7 cellular contexts compared by ENCODE assay signal in the genomic region with DNA sequence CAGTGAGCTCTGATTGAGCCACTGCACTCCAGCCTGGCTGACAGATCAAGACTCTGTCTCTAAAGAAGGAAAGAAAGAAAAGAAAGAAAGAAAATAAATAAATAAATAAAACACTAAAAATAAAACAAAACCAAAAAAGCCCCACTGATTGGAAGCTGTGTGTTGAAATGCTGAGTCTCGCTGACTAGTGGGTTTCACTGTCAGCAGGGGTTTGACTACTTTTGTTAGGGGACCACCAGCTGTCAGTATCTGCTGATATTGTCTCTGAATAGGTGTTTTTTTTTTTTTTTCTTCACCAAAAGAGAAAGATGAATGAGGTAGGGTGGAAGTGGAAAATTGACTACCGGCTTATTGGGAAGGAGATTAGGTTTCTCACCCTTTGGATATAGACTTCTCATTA.
"Had no signal": no experiment of that assay in that cellular context is flagged by ENCODE, and none has a peak within 500 bp of the region (broad histone marks: within the 10 kb centered on the region; RNA-seq: fewer than 3 reads in every experiment).

No MANE protein-coding gene starts in this region.

- ATAC-seq: HepG2 had no signal

- H3K27ac ChIP-seq: GM23248, HL-60 had no signal

- H2AFZ ChIP-seq: GM23248 had no signal

- H3K9ac ChIP-seq: GM23248 had no signal

- H3K4me3 ChIP-seq: GM23248 had no signal

- DNase-seq: GM23248, GOT3, H9, HCEC 1CT, KBM-7 had no signal
